Comparison of ENCODE assay signal across 8 cellular contexts in genomic region chr11:126415669-126416420, GRCh38.
A peak's percentile ranks its signal among the peaks of the same experiment; 100 is the strongest.
DNase-seq lines count a peak whose midpoint lies in the region; ATAC-seq and TF ChIP-seq lines count a peak whose summit lies in the region.

No MANE protein-coding gene starts in this region.

- no peaks in the 10 kb centered on the region for H3F3A ChIP-seq in PC-3 (ENCODE audit: low read length, unreplicated experiment)

- no peaks in the 10 kb centered on the region for H3K27me3 ChIP-seq in layer of hippocampus (ENCODE audit: control insufficient read depth, insufficient read depth, low read length)
- no peaks in the 10 kb centered on the region for H3K27me3 ChIP-seq in skeletal muscle satellite cell (ENCODE audit: control insufficient read depth, insufficient read depth, low read length)
- no peaks in the 10 kb centered on the region for H3K27me3 ChIP-seq in PC-3 (ENCODE audit: low read length)

- H3K27me3 Mint-ChIP-seq in brain, result no peaks in the 10 kb centered on the region

- peak overlapping the region; percentile 76 for H3K4me2 ChIP-seq in skeletal muscle satellite cell (ENCODE audit: low read length)
- no peak overlapping the region for H3K4me2 ChIP-seq in PC-3 (ENCODE audit: low read length)

- peak overlapping the region; percentile 83 for H3K27ac ChIP-seq in layer of hippocampus (ENCODE audit: low read depth, low read length)
- H3K27ac ChIP-seq in PC-3 (ENCODE audit: low read length), result no peak overlapping the region

- H3K4me1 Mint-ChIP-seq in brain, result peaks cover 32% of the 10 kb centered on the region

- H3K9me2 ChIP-seq in PC-3 (replicated peaks; ENCODE audit: low read length), result no peaks in the 10 kb centered on the region

- CTCF ChIA-PET in PC-3 (lab: Charles Lee), result no interaction called here

- no peaks in the 10 kb centered on the region for H3K9me3 Mint-ChIP-seq in brain

- H4K20me1 ChIP-seq in PC-3 (ENCODE audit: low read length), result no peaks in the 10 kb centered on the region

- TF ChIP-seq CTCF in brain (conservative IDR thresholded peaks at IDR 0.05) (no peak), PC-3 (conservative IDR thresholded peaks at IDR 0.05; ENCODE audit: low read depth, low read length) (no peak)

- H3K9me3 ChIP-seq in skeletal muscle satellite cell (replicated peaks; ENCODE audit: low read length) (no peaks in the 10 kb centered on the region), PC-3 (ENCODE audit: low read length) (no peaks in the 10 kb centered on the region)

- H2AFZ ChIP-seq in PC-3 (ENCODE audit: low read length), result no peak overlapping the region

- peaks cover 22% of the 10 kb centered on the region for H3K4me1 ChIP-seq in skeletal muscle satellite cell (ENCODE audit: control insufficient read depth, insufficient read depth, low read length)
- peaks cover 6% of the 10 kb centered on the region; the same call in 1 of the 2 replicates for H3K4me1 ChIP-seq in PC-3 (ENCODE audit: insufficient read depth, low read length)

- ATAC-seq in GM19452 (IDR thresholded peaks at IDR 0.05; ENCODE audit: unreplicated experiment), result peak; percentile 18
- ATAC-seq in GM18520 (IDR thresholded peaks at IDR 0.05; ENCODE audit: unreplicated experiment), result no peak
- ATAC-seq in GM21526 (IDR thresholded peaks at IDR 0.05; ENCODE audit: low FRiP score, unreplicated experiment), result no peak
- ATAC-seq in PC-3, result no peak

- H3K79me2 ChIP-seq in PC-3 (ENCODE audit: low read length), result no peaks in the 10 kb centered on the region

- BruUV-seq in PC-3 (replicated peaks; lab: Mats Ljungman, UMichigan), result no TSS peak

- H3K4me3 ChIP-seq in skeletal muscle satellite cell (ENCODE audit: low read length), result no peak overlapping the region
- H3K4me3 ChIP-seq in PC-3 (ENCODE audit: low read length), result no peak overlapping the region

- peaks cover 7% of the 10 kb centered on the region for H3K36me3 Mint-ChIP-seq in brain

- H3K36me3 ChIP-seq in skeletal muscle satellite cell (ENCODE audit: insufficient read depth, low read length) (peaks cover 25% of the 10 kb centered on the region), PC-3 (ENCODE audit: low read depth, low read length) (peaks cover 28% of the 10 kb centered on the region)

- DNase-seq in DMS53 (lab: John Stamatoyannopoulos, UW), result no peak
- no peak for DNase-seq in PC-3

- H3K4me3 Mint-ChIP-seq in brain, result peak overlapping the region; percentile 49 to 65 (median 64)

- POLR2A ChIA-PET in PC-3 (lab: Charles Lee; ENCODE audit: unreplicated experiment), result no interaction called here

- intact Hi-C loops in PC-3 (cut with micrococcal nuclease), result no loop called here

- peak overlapping the region in 4 of 5 experiments; percentile 58 to 89 (median 76) for H3K27ac Mint-ChIP-seq in brain

- H3K9ac ChIP-seq in skeletal muscle satellite cell (ENCODE audit: low read depth, low read length) (peak overlapping the region; percentile 42), PC-3 (ENCODE audit: low read length) (no peak overlapping the region)
